In the genomic region with DNA sequence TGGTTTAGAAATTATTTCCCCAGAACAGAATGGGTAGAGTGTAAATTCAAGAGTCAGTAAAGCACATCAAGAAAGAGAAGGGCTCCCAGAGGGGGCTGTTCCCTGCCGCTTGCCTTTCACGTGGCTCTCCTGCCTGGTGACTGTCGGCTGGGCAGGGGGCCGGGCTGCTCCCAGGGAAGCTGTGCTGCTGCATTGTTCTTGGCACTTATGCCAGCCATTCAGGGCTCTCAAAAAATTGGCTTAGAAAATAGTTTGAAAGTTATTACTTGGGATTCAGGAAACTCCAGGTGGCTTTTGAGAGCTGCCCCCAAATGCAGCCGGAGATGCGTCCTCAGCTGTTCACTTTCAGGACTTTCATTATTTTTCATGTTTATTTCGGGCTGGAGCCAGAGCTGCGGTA, we compare ENCODE assay signal across 18 cellular contexts.
DNase-seq lines count a peak whose midpoint lies in the region; ATAC-seq and TF ChIP-seq lines count a peak whose summit lies in the region.
"Had no signal": no experiment of that assay in that cellular context is flagged by ENCODE, and none has a peak within 500 bp of the region (broad histone marks: within the 10 kb centered on the region; RNA-seq: fewer than 3 reads in every experiment).

No MANE protein-coding gene starts in this region.

- no peaks in the 10 kb centered on the region for H3K4me1 Mint-ChIP-seq in stimulated activated naive CD8-positive, alpha-beta T cell treated with anti-CD3 and anti-CD28 coated beads, Interleukin-15, amount 100 ng/mL, for 72 hours
- H3K4me1 Mint-ChIP-seq: activated CD8-positive, alpha-beta memory T cell treated with anti-CD3 and anti-CD28 coated beads, Interleukin-2, amount 10 ng/mL, durations not matched to agents 7 days and 5 days; naive thymus-derived CD8-positive, alpha-beta T cell had no signal

- H3K9me3 Mint-ChIP-seq in stimulated activated naive CD8-positive, alpha-beta T cell treated with anti-CD3 and anti-CD28 coated beads, Interleukin-15, amount 100 ng/mL, for 72 hours = peaks cover 0 to 5% of the 10 kb centered on the region in 2 donors
- H3K9me3 Mint-ChIP-seq: naive thymus-derived CD8-positive, alpha-beta T cell had no signal

- H3K9ac ChIP-seq in iPS-18a (ENCODE audit: low read length) = peak overlapping the region; percentile 19
- H3K9ac ChIP-seq: BLaER1 treated with 17β-estradiol and CSF1 and Interleukin-3, amounts not matched to agents 10 nM and 100 nM had no signal

- no peak for TF ChIP-seq CTCF in psoas muscle (IDR thresholded peaks at IDR 0.05)

- no peaks in the 10 kb centered on the region for H3K9me3 ChIP-seq in iPS-18a (ENCODE audit: control insufficient read depth, low read depth, low read length)
- H3K9me3 ChIP-seq in psoas muscle = no peaks in the 10 kb centered on the region
- H3K9me3 ChIP-seq in SJCRH30 (replicated peaks) = no peaks in the 10 kb centered on the region
- H3K9me3 ChIP-seq: BLaER1 treated with 17β-estradiol and CSF1 and Interleukin-3, amounts not matched to agents 10 nM and 100 nM; sigmoid colon; tibial artery had no signal

- H3K27me3 ChIP-seq in iPS-18a (ENCODE audit: control insufficient read depth, insufficient read depth, low read length) = no peaks in the 10 kb centered on the region
- H3K27me3 ChIP-seq in psoas muscle (ENCODE audit: insufficient read depth in 3 of 3, low read length in 2 of 3) = peaks cover 0 to 6% (median 0%) of the 10 kb centered on the region in 3 donors
- H3K27me3 ChIP-seq in SJCRH30 = no peaks in the 10 kb centered on the region
- H3K27me3 ChIP-seq: BLaER1 treated with 17β-estradiol and CSF1 and Interleukin-3, amounts not matched to agents 10 nM and 100 nM; sigmoid colon had no signal

- WGBS in psoas muscle, 3 donors = 7 to 19% (median 11%) methylated on average over 8 of the region's 8 CpGs

- DNase-seq in NCI-H1417 (lab: John Stamatoyannopoulos, UW) (peak in 2 of 3 experiments; percentile 27 to 68), NCI-H1417 treated with DMSO at 0.1 percent for 48 hours (lab: John Stamatoyannopoulos, UW) (no peak), astrocyte of the hippocampus (ENCODE audit: low read depth, low spot score) (peak; percentile 39), sciatic nerve (ENCODE audit: low spot score) (no peak), psoas muscle (no peak), SJCRH30 (no peak)
- no peak for DNase-seq in stimulated activated naive CD8-positive, alpha-beta T cell treated with anti-CD3 and anti-CD28 coated beads, Interleukin-15, amount 100 ng/mL, for 72 hours
- DNase-seq: activated CD8-positive, alpha-beta memory T cell treated with anti-CD3 and anti-CD28 coated beads, Interleukin-2, amount 10 ng/mL, durations not matched to agents 7 days and 5 days; activated gamma-delta T cell; naive thymus-derived CD8-positive, alpha-beta T cell; NCI-H187 treated with DMSO at 0.1 percent for 48 hours; sigmoid colon; stimulated activated CD4-positive, alpha-beta T cell treated with anti-CD3 and anti-CD28 coated beads, Interleukin-4, amount 100 ng/mL, for 1 hour; T-helper 17 cell; tibial artery had no signal

- intact Hi-C loops in sciatic nerve (cut with DNase I) = no loop called here
- intact Hi-C loops in psoas muscle (cut with DNase I) = no loop called here

- H3K27ac Mint-ChIP-seq in stimulated activated naive CD8-positive, alpha-beta T cell treated with anti-CD3 and anti-CD28 coated beads, Interleukin-15, amount 100 ng/mL, for 72 hours = no peak overlapping the region
- H3K27ac Mint-ChIP-seq: activated CD8-positive, alpha-beta memory T cell treated with anti-CD3 and anti-CD28 coated beads, Interleukin-2, amount 10 ng/mL, durations not matched to agents 7 days and 5 days; naive thymus-derived CD8-positive, alpha-beta T cell; T-helper 17 cell had no signal

- H3K36me3 ChIP-seq in iPS-18a (ENCODE audit: control insufficient read depth, low read depth, low read length) = no peaks in the 10 kb centered on the region
- H3K36me3 ChIP-seq in psoas muscle (ENCODE audit: insufficient read depth in 1 of 2, low read depth in 1 of 2) = no peaks in the 10 kb centered on the region
- no peaks in the 10 kb centered on the region for H3K36me3 ChIP-seq in SJCRH30
- H3K36me3 ChIP-seq: BLaER1 treated with 17β-estradiol and CSF1 and Interleukin-3, amounts not matched to agents 10 nM and 100 nM; sigmoid colon; tibial artery had no signal

- H3K4me3 ChIP-seq in iPS-18a (ENCODE audit: low read length) = peak overlapping the region; percentile 49
- H3K4me3 ChIP-seq in psoas muscle = no peak overlapping the region
- H3K4me3 ChIP-seq in SJCRH30 = no peak overlapping the region
- H3K4me3 ChIP-seq: BLaER1 treated with 17β-estradiol and CSF1 and Interleukin-3, amounts not matched to agents 10 nM and 100 nM; tibial artery had no signal

- H3K4me1 ChIP-seq in iPS-18a (ENCODE audit: control insufficient read depth, low read depth, low read length) = peaks cover 18% of the 10 kb centered on the region
- H3K4me1 ChIP-seq in psoas muscle = no peaks in the 10 kb centered on the region
- H3K4me1 ChIP-seq in SJCRH30 = no peaks in the 10 kb centered on the region
- H3K4me1 ChIP-seq: BLaER1 treated with 17β-estradiol and CSF1 and Interleukin-3, amounts not matched to agents 10 nM and 100 nM; tibial artery had no signal

- ATAC-seq in sciatic nerve (peak; percentile 56), psoas muscle (no peak)
- ATAC-seq in stimulated activated naive CD8-positive, alpha-beta T cell treated with anti-CD3 and anti-CD28 coated beads, Interleukin-15, amount 100 ng/mL, for 72 hours = no peak
- ATAC-seq: activated CD8-positive, alpha-beta memory T cell treated with anti-CD3 and anti-CD28 coated beads, Interleukin-2, amount 10 ng/mL, durations not matched to agents 7 days and 5 days; naive thymus-derived CD8-positive, alpha-beta T cell; T-helper 17 cell had no signal

- H3K4me3 Mint-ChIP-seq in stimulated activated naive CD8-positive, alpha-beta T cell treated with anti-CD3 and anti-CD28 coated beads, Interleukin-15, amount 100 ng/mL, for 72 hours = no peak overlapping the region
- H3K4me3 Mint-ChIP-seq: activated CD8-positive, alpha-beta memory T cell treated with anti-CD3 and anti-CD28 coated beads, Interleukin-2, amount 10 ng/mL, durations not matched to agents 7 days and 5 days; naive thymus-derived CD8-positive, alpha-beta T cell; T-helper 17 cell had no signal

- no peak overlapping the region for H3K27ac ChIP-seq in iPS-18a (ENCODE audit: low read length)
- no peak overlapping the region for H3K27ac ChIP-seq in psoas muscle
- no peak overlapping the region for H3K27ac ChIP-seq in SJCRH30
- H3K27ac ChIP-seq: 22Rv1; BLaER1 treated with 17β-estradiol and CSF1 and Interleukin-3, amounts not matched to agents 10 nM and 100 nM; tibial artery had no signal

- peaks cover 42% of the 10 kb centered on the region for H3K27me3 Mint-ChIP-seq in stimulated activated naive CD8-positive, alpha-beta T cell treated with anti-CD3 and anti-CD28 coated beads, Interleukin-15, amount 100 ng/mL, for 72 hours

Comparison
In these comparisons a context has a peak if more than half of its experiments do, and no peak if none do; other contexts are left out.
1. DNase-seq: peak in NCI-H1417 (2 of 3) and astrocyte of the hippocampus (single experiment); none in NCI-H1417 treated with DMSO at 0.1 percent for 48 hours (single experiment), sciatic nerve (single experiment), psoas muscle (0 of 2), SJCRH30 (0 of 2) and stimulated activated naive CD8-positive, alpha-beta T cell treated with anti-CD3 and anti-CD28 coated beads, Interleukin-15, amount 100 ng/mL, for 72 hours (0 of 2).